8 cellular contexts compared by ENCODE assay signal in genomic region chr18:12948055-12948804, GRCh38. TPM values are rescaled to one million over a fixed set of nuclear protein-coding genes. Genes with fewer than 3 reads are reported as not detected.
DNase-seq lines count a peak whose midpoint lies in the region; ATAC-seq and TF ChIP-seq lines count a peak whose summit lies in the region.

No MANE protein-coding gene starts in this region.

- TF ChIP-seq POLR2A in erythroblast (IDR thresholded peaks at IDR 0.05; ENCODE audit: low read length) = peak; percentile 81

- intact Hi-C loops in OCI-LY7 (cut with micrococcal nuclease; ENCODE audit: unreplicated experiment) = loop anchor here (2.0 to 5.0 kb wide), 5 partner anchors 43 to 636 kb away; partner anchors contain the start of genes CEP192, PRELID3A and PTPN2

- WGBS in HUES64 = 2% methylated on average over 81 of the region's 81 CpGs

- H3K36me3 ChIP-seq in HUES64 (ENCODE audit: insufficient read depth, low read length) (peaks cover 20% of the 10 kb centered on the region), OCI-LY7 (ENCODE audit: insufficient read depth, low read length) (peaks cover 43% of the 10 kb centered on the region), mucosa of rectum (ENCODE audit: control insufficient read depth in 2 of 2, insufficient read depth in 2 of 2, low read length in 2 of 2) (peaks cover 2 to 4% of the 10 kb centered on the region in 2 donors)

- H3K27ac ChIP-seq in HUES64 (ENCODE audit: low read depth, low read length) = peak overlapping the region; percentile 99
- peak overlapping the region; percentile 97 for H3K27ac ChIP-seq in OCI-LY7 (ENCODE audit: low read depth, low read length, poor library complexity, severe bottlenecking)
- H3K27ac ChIP-seq in mucosa of rectum (ENCODE audit: low read depth in 2 of 2, low read length in 2 of 2) = peak overlapping the region; percentile 99

- peaks cover 3% of the 10 kb centered on the region; the same call in 1 of the 2 replicates for H3K9me3 ChIP-seq in HUES64 (ENCODE audit: insufficient read depth, low read depth, low read length)
- H3K9me3 ChIP-seq in OCI-LY7 (ENCODE audit: low read length) = 0 out of 2 replicates have a peak, but pooled peaks cover 5% of the 10 kb centered on the region
- H3K9me3 ChIP-seq in mucosa of rectum (ENCODE audit: control insufficient read depth in 2 of 2, low read length in 2 of 2) = no peaks in the 10 kb centered on the region

- H3K4me1 ChIP-seq in HUES64 (ENCODE audit: insufficient read depth, low read length) = peaks cover 8% of the 10 kb centered on the region; the same call in 1 of the 2 replicates
- peaks cover 37% of the 10 kb centered on the region for H3K4me1 ChIP-seq in OCI-LY7 (ENCODE audit: insufficient read depth, low read length, poor library complexity, severe bottlenecking)
- peaks cover 10 to 17% of the 10 kb centered on the region in 2 donors for H3K4me1 ChIP-seq in mucosa of rectum (ENCODE audit: control insufficient read depth in 2 of 2, insufficient read depth in 2 of 2, low read length in 2 of 2)

- no TSS peak for BruUV-seq in OCI-LY7 (replicated peaks; lab: Mats Ljungman, UMichigan)

- TF ChIP-seq CTCF in OCI-LY7 (conservative IDR thresholded peaks at IDR 0.05; ENCODE audit: low read length) = no peak

- DNase-seq in DMS 273 treated with DMSO at 0.1 percent for 48 hours (lab: John Stamatoyannopoulos, UW) (peak; percentile 87), OCI-LY7 (ENCODE audit: low spot score) (peak; percentile 92), activated T-cell treated with anti-CD3 and anti-CD28 coated beads for 48 hours (ENCODE audit: low read depth) (peak; percentile 98), erythroblast (lab: John Stamatoyannopoulos, UW) (peak; percentile 97 to 98)
- DNase-seq in stimulated activated CD8-positive, alpha-beta memory T cell treated with anti-CD3 and anti-CD28 coated beads, Interleukin-4, amount 100 ng/mL, for 24 hours (ENCODE audit: low read depth) = peak; percentile 98

- no peaks in the 10 kb centered on the region for H3K9me2 ChIP-seq in OCI-LY7 (ENCODE audit: insufficient read depth, low read length)

- H4K20me1 ChIP-seq in OCI-LY7 (ENCODE audit: insufficient read depth, low read length) = no peaks in the 10 kb centered on the region

- H2AFZ ChIP-seq in OCI-LY7 (ENCODE audit: low read length) = peak overlapping the region; percentile 67; the same call in 1 of the 2 replicates

- POLR2A ChIA-PET in OCI-LY7 (lab: Charles Lee) = interaction anchor here (0.6 to 1.7 kb wide), 10 partner anchors 9 to 104 kb away, joined by 3 to 7 read pairs (median 4); partner anchors contain the start of genes CEP192 and PTPN2

- peak overlapping the region; percentile 93 for H3K4me2 ChIP-seq in OCI-LY7 (ENCODE audit: low read length)

- CTCF ChIA-PET in OCI-LY7 (lab: Charles Lee; ENCODE audit: unreplicated experiment) = no interaction called here

- H3K9ac ChIP-seq in HUES64 (ENCODE audit: low read depth, low read length) (peak overlapping the region; percentile 95), mucosa of rectum (ENCODE audit: low read depth in 1 of 2, low read length in 2 of 2) (peak overlapping the region; percentile 68 to 80)

- H3K4me3 ChIP-seq in HUES64 (ENCODE audit: low read length) (peak overlapping the region; percentile 90), OCI-LY7 (ENCODE audit: low read depth, low read length, poor library complexity, severe bottlenecking) (peak overlapping the region; percentile 83), mucosa of rectum (ENCODE audit: low read length in 2 of 2) (peak overlapping the region; percentile 81 to 86)

- ATAC-seq in GM21515 (IDR thresholded peaks at IDR 0.05; ENCODE audit: unreplicated experiment) = peak; percentile 72

- H3K79me2 ChIP-seq in OCI-LY7 (ENCODE audit: insufficient read depth, low read depth, low read length) = peaks cover 61% of the 10 kb centered on the region

- H3K27me3 ChIP-seq in HUES64 (ENCODE audit: insufficient read depth, low read length) = no peaks in the 10 kb centered on the region
- H3K27me3 ChIP-seq in mucosa of rectum (ENCODE audit: control insufficient read depth in 2 of 2, insufficient read depth in 2 of 2, low read length in 2 of 2) = no peaks in the 10 kb centered on the region

RNA-seq across cellular contexts. Expression of gene SEH1L, which starts 0.4 kb away (rescaled TPM):
- 42.9 TPM for polyA plus RNA-seq in HUES64 (2013, experiment 1 of 2)
- polyA plus RNA-seq in HUES64 (2013, experiment 2 of 2) = 36.5 TPM
- total RNA-seq in OCI-LY7 (2014; rRNA removed; shearing (Covaris generic)) = 61.6 and 74.6 TPM in 2 replicates
- 108 and 115 TPM in 2 replicates for total RNA-seq in OCI-LY7 (2022)

RNA-seq across cellular contexts. Expression of gene CEP192, which starts 42.9 kb away (rescaled TPM):
- polyA plus RNA-seq in HUES64 (2013, experiment 1 of 2) = 16.6 TPM
- polyA plus RNA-seq in HUES64 (2013, experiment 2 of 2) = 19.5 TPM
- 57.7 and 59.9 TPM in 2 replicates for total RNA-seq in OCI-LY7 (2014; rRNA removed; shearing (Covaris generic))
- total RNA-seq in OCI-LY7 (2022) = 55.5 and 68.3 TPM in 2 replicates

Comparison
In these comparisons a context has a peak if more than half of its experiments do, and no peak if none do; other contexts are left out.
1. Peak in every context shown above with its lines: DNase-seq, ATAC-seq, H3K4me3 ChIP-seq and H3K27ac ChIP-seq.